ENCODE assay signal across 23 cellular contexts in the genomic region with DNA sequence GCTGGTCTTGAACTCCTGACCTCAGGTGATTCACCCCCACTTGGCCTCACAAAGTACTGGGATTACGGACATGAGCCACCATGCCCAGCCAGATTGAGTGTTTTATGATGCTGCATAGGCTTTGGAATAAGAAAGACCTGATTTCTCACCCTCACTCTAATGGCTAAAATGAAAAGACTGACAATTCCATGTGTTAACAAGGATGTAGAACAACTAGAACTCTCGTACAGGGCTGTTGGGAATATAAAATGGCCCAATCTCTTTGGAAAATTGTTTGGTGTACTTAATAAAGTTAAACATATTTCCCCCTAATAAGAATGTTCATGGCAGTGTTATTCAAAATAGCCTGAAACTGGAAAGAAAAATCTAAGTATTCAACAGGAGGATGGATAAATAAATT.
"Had no signal": no experiment of that assay in that cellular context is flagged by ENCODE, and none has a peak within 500 bp of the region (broad histone marks: within the 10 kb centered on the region; RNA-seq: fewer than 3 reads in every experiment).

No MANE protein-coding gene starts in this region.

- H2AFZ ChIP-seq: hepatocyte had no signal

- FAIRE-seq: colon, endothelial cell of umbilical vein, frontal cortex, islet of Langerhans, keratinocyte had no signal

- H3K36me3 ChIP-seq: esophagus muscularis mucosa, gastroesophageal sphincter, heart left ventricle, left lung, lower lobe of right lung had no signal

- H3K27ac ChIP-seq: coronary artery, dorsolateral prefrontal cortex, esophagus muscularis mucosa, foreskin keratinocyte, gastroesophageal sphincter, heart left ventricle, hepatocyte, left lung, lower lobe of right lung had no signal

- DNase-seq: dermis blood vessel endothelial cell; dorsolateral prefrontal cortex; effector CD4-positive, alpha-beta T cell; effector memory CD4-positive, alpha-beta T cell; foreskin keratinocyte; heart left ventricle; hypothalamus; left cardiac atrium; left lung; left ventricle myocardium superior; lower lobe of right lung; mesenchymal stem cell; mucosa of descending colon had no signal

- H3K4me2 ChIP-seq: hepatocyte had no signal

- H3K4me3 Mint-ChIP-seq: mesothelial cell of epicardium had no signal

- H3K79me2 ChIP-seq: hepatocyte had no signal

- ATAC-seq: foreskin keratinocyte, gastroesophageal sphincter, heart left ventricle, left cardiac atrium, left ventricle myocardium superior, lower lobe of right lung, mucosa of descending colon had no signal

- H3K4me3 ChIP-seq: coronary artery, dorsolateral prefrontal cortex, esophagus muscularis mucosa, gastroesophageal sphincter, heart left ventricle, hepatocyte, left lung, lower lobe of right lung, mucosa of descending colon had no signal

- H3K27ac Mint-ChIP-seq: mesothelial cell of epicardium had no signal

- H3K27me3 ChIP-seq: dorsolateral prefrontal cortex, esophagus muscularis mucosa, foreskin keratinocyte, gastroesophageal sphincter, heart left ventricle, hepatocyte, left lung had no signal

- H3K9me3 Mint-ChIP-seq: mesothelial cell of epicardium had no signal

- H3K9me3 ChIP-seq: esophagus muscularis mucosa, gastroesophageal sphincter, heart left ventricle, left lung, lower lobe of right lung, mucosa of descending colon had no signal

- H3K36me3 Mint-ChIP-seq: mesothelial cell of epicardium had no signal
